ENCODE assay signal across 25 cellular contexts in genomic region chr2:240405654-240406313, GRCh38. TPM values are rescaled to one million over a fixed set of nuclear protein-coding genes. Genes with fewer than 3 reads are reported as not detected.
DNase-seq lines count a peak whose midpoint lies in the region; ATAC-seq and TF ChIP-seq lines count a peak whose summit lies in the region.
"Had no signal": no experiment of that assay in that cellular context is flagged by ENCODE, and none has a peak within 500 bp of the region (broad histone marks: within the 10 kb centered on the region; RNA-seq: fewer than 3 reads in every experiment).

No MANE protein-coding gene starts in this region.

- CTCF ChIA-PET in IMR-90 (lab: Yijun Ruan, JAX): no interaction called here

- H3K27ac ChIP-seq in IMR-90 (ENCODE audit: insufficient read depth, low read length) (no peak overlapping the region), left lung (no peak overlapping the region)
- H3K27ac ChIP-seq: KMS-11, SK-N-MC, skin epidermis, thyroid gland had no signal

- H3K9me3 ChIP-seq in IMR-90 (ENCODE audit: control insufficient read depth, insufficient read depth, low read length) (no peaks in the 10 kb centered on the region), left lung (no peaks in the 10 kb centered on the region)
- H3K9me3 ChIP-seq: Caco-2, thyroid gland had no signal

- H4K20me1 ChIP-seq in IMR-90 (ENCODE audit: insufficient read depth, low read length): no peaks in the 10 kb centered on the region

- no peak overlapping the region for H4K5ac ChIP-seq in IMR-90 (ENCODE audit: low read depth, low read length)

- dilution Hi-C loops in IMR-90 (cut with HindIII; ENCODE audit: low sequenced_read_pairs, unreplicated experiment): no loop called here

- H3K4me1 Mint-ChIP-seq in activated T-cell treated with anti-CD3 and anti-CD28 coated beads, Interleukin-2, amount 50 U/mL, for 4 hours (ENCODE audit: low read depth): peaks cover 19% of the 10 kb centered on the region
- H3K4me1 Mint-ChIP-seq in stimulated activated effector memory CD8-positive, alpha-beta T cell treated with anti-CD3 and anti-CD28 coated beads, Interleukin-12 subunit alpha, Interleukin-12 subunit beta, amount 100 ng/mL, for 72 hours: peaks cover 11% of the 10 kb centered on the region

- peak overlapping the region; percentile 23 for H2AFZ ChIP-seq in IMR-90 (replicated peaks; ENCODE audit: low read length, poor library complexity)

- H3K36me3 ChIP-seq in IMR-90 (ENCODE audit: control insufficient read depth, insufficient read depth, low read length): no peaks in the 10 kb centered on the region
- no peaks in the 10 kb centered on the region for H3K36me3 ChIP-seq in left lung
- H3K36me3 ChIP-seq: thyroid gland had no signal

- no peak overlapping the region for H3K9ac ChIP-seq in IMR-90 (ENCODE audit: low read depth, low read length)
- H3K9ac ChIP-seq: KMS-11 had no signal

- no peak for ATAC-seq in activated T-cell treated with anti-CD3 and anti-CD28 coated beads, Interleukin-2, amount 50 U/mL, for 4 hours
- ATAC-seq in IMR-90 (ENCODE audit: low read depth) (no peak), left lung (no peak), GM19397 (IDR thresholded peaks at IDR 0.05; ENCODE audit: unreplicated experiment) (no peak)
- ATAC-seq in stimulated activated effector memory CD8-positive, alpha-beta T cell treated with anti-CD3 and anti-CD28 coated beads, Interleukin-12 subunit alpha, Interleukin-12 subunit beta, amount 100 ng/mL, for 72 hours: peak; percentile 24
- ATAC-seq: stimulated activated naive CD8-positive, alpha-beta T cell treated with anti-CD3 and anti-CD28 coated beads, Interleukin-15, amount 100 ng/mL, for 72 hours had no signal

- H2AK5ac ChIP-seq in IMR-90 (ENCODE audit: low read depth, low read length): no peak overlapping the region

- DNase-seq in activated T-cell treated with anti-CD3 and anti-CD28 coated beads, Interleukin-2, amount 50 U/mL, for 1 hour: peak; percentile 12
- no peak for DNase-seq in activated T-cell treated with anti-CD3 and anti-CD28 coated beads, Interleukin-2, amount 50 U/mL, for 4 hours
- DNase-seq in IMR-90 (no peak), left lung (peak; percentile 21 to 58), Ammon's horn (ENCODE audit: low spot score) (no peak), AG08396 (ENCODE audit: low spot score) (no peak)
- no peak for DNase-seq in stimulated activated effector memory CD8-positive, alpha-beta T cell treated with anti-CD3 and anti-CD28 coated beads, Interleukin-12 subunit alpha, Interleukin-12 subunit beta, amount 100 ng/mL, for 72 hours (ENCODE audit: low spot score in 2 of 2)
- DNase-seq: activated naive CD4-positive, alpha-beta T cell treated with anti-CD3 and anti-CD28 coated beads, Interleukin-2, amount 10 ng/mL, durations not matched to agents 7 days and 5 days; C1 segment of cervical spinal cord; Caco-2; DMS79 treated with DMSO at 0.1 percent for 48 hours; effector CD8-positive, alpha-beta T cell; glutamatergic neuron; kidney glomerular epithelial cell; NCI-H1436; NCI-H774; stimulated activated naive CD8-positive, alpha-beta T cell treated with anti-CD3 and anti-CD28 coated beads, Interleukin-15, amount 100 ng/mL, for 72 hours; thyroid gland had no signal

- no TSS peak for BruUV-seq in IMR-90 (replicated peaks; lab: Mats Ljungman, UMichigan)

- H3K36me3 Mint-ChIP-seq in activated T-cell treated with anti-CD3 and anti-CD28 coated beads, Interleukin-2, amount 50 U/mL, for 4 hours (ENCODE audit: insufficient read depth): no peaks in the 10 kb centered on the region
- no peaks in the 10 kb centered on the region for H3K36me3 Mint-ChIP-seq in stimulated activated effector memory CD8-positive, alpha-beta T cell treated with anti-CD3 and anti-CD28 coated beads, Interleukin-12 subunit alpha, Interleukin-12 subunit beta, amount 100 ng/mL, for 72 hours
- H3K36me3 Mint-ChIP-seq: activated naive CD4-positive, alpha-beta T cell treated with anti-CD3 and anti-CD28 coated beads, Interleukin-2, amount 10 ng/mL, durations not matched to agents 7 days and 5 days; brain; memory B cell had no signal

- TF ChIP-seq CTCF in IMR-90 (conservative IDR thresholded peaks at IDR 0.05; ENCODE audit: low read depth, low read length): no peak
- no peak for TF ChIP-seq CTCF in left lung (IDR thresholded peaks at IDR 0.05)

- H2BK5ac ChIP-seq in IMR-90 (ENCODE audit: low read depth, low read length, poor library complexity, severe bottlenecking): no peak overlapping the region

- no peak for TF ChIP-seq POLR2A in IMR-90 (IDR thresholded peaks at IDR 0.05; ENCODE audit: low read depth, low read length)

- H3K27me3 Mint-ChIP-seq in activated T-cell treated with anti-CD3 and anti-CD28 coated beads, Interleukin-2, amount 50 U/mL, for 4 hours (ENCODE audit: low read depth): peaks cover 4% of the 10 kb centered on the region

- H4K91ac ChIP-seq in IMR-90 (ENCODE audit: insufficient read depth, low read depth, low read length): no peak overlapping the region

- no peak overlapping the region for H2AK9ac ChIP-seq in IMR-90 (replicated peaks; ENCODE audit: low read depth, low read length, poor library complexity)

- TF ChIP-seq RAD21 in IMR-90 (IDR thresholded peaks at IDR 0.05; ENCODE audit: low read length): no peak

- H3K23ac ChIP-seq in IMR-90 (ENCODE audit: low read depth, low read length): no peak overlapping the region

- H3K4ac ChIP-seq in IMR-90 (ENCODE audit: low read depth, low read length): no peak overlapping the region

- H4K8ac ChIP-seq in IMR-90 (ENCODE audit: low read depth in 2 of 2, low read length in 2 of 2): no peak overlapping the region

- POLR2A ChIA-PET in IMR-90 (lab: Charles Lee; ENCODE audit: unreplicated experiment): no interaction called here

- H3K14ac ChIP-seq in IMR-90 (replicated peaks; ENCODE audit: low read depth, low read length): no peak overlapping the region

- no peaks in the 10 kb centered on the region for H3K79me1 ChIP-seq in IMR-90 (ENCODE audit: low read depth in 1 of 2, low read length in 2 of 2)

- no peaks in the 10 kb centered on the region for H3K9me1 ChIP-seq in IMR-90 (ENCODE audit: insufficient read depth, low read length)

- intact Hi-C loops in IMR-90 (cut with micrococcal nuclease): no loop called here
- intact Hi-C loops in left lung (cut with DNase I): no loop called here

- H2BK120ac ChIP-seq in IMR-90 (ENCODE audit: low read depth, low read length): no peak overlapping the region

- 91% methylated on average over 4 of the region's 9 CpGs; no CpG with 5 or more reads in 1 of the 2 experiments for WGBS in IMR-90 (ENCODE audit: extremely low coverage in 2 of 2, insufficient read length in 1 of 2), 2 experiments

- no peak overlapping the region for H3K4me2 ChIP-seq in IMR-90 (ENCODE audit: low read depth, low read length)
- H3K4me2 ChIP-seq: KMS-11 had no signal

- H3K4me3 ChIP-seq in IMR-90 (ENCODE audit: insufficient read depth, low read depth, low read length) (no peak overlapping the region), left lung (no peak overlapping the region)
- H3K4me3 ChIP-seq: SK-N-MC, skin epidermis, thyroid gland had no signal

- H2BK15ac ChIP-seq in IMR-90 (ENCODE audit: low read depth, low read length): no peak overlapping the region

- H3K56ac ChIP-seq in IMR-90 (ENCODE audit: extremely low read depth, insufficient read depth, low read length): no peak overlapping the region

- peaks cover 2% of the 10 kb centered on the region; the same call in 1 of the 2 replicates for H3K27me3 ChIP-seq in IMR-90 (ENCODE audit: control insufficient read depth, insufficient read depth, low read length)
- peaks cover 0 to 6% of the 10 kb centered on the region in 2 donors for H3K27me3 ChIP-seq in left lung
- H3K27me3 ChIP-seq: thyroid gland had no signal

- H2BK20ac ChIP-seq in IMR-90 (ENCODE audit: low read depth, low read length): no peak overlapping the region

- no peak overlapping the region for H3K27ac Mint-ChIP-seq in stimulated activated effector memory CD8-positive, alpha-beta T cell treated with anti-CD3 and anti-CD28 coated beads, Interleukin-12 subunit alpha, Interleukin-12 subunit beta, amount 100 ng/mL, for 72 hours
- H3K27ac Mint-ChIP-seq: activated naive CD4-positive, alpha-beta T cell treated with anti-CD3 and anti-CD28 coated beads, Interleukin-2, amount 10 ng/mL, durations not matched to agents 7 days and 5 days; activated T-helper 1 cell treated with anti-CD3 and anti-CD28 coated beads, Interleukin-12 subunit alpha, Interleukin-12 subunit beta, Interleukin-2, Interleukin-4 antibody, amounts not matched to agents 30 ng/mL and 10 ng/mL and 1 ng/mL, durations not matched to agents 14 hours and 24 hours and 36 hours; brain; memory B cell; stimulated activated naive CD8-positive, alpha-beta T cell treated with anti-CD3 and anti-CD28 coated beads, Interleukin-15, amount 100 ng/mL, for 72 hours had no signal

- H3K18ac ChIP-seq in IMR-90 (ENCODE audit: low read depth, low read length): no peak overlapping the region

- no peaks in the 10 kb centered on the region for H3K9me3 Mint-ChIP-seq in activated T-cell treated with anti-CD3 and anti-CD28 coated beads, Interleukin-2, amount 50 U/mL, for 4 hours
- no peaks in the 10 kb centered on the region for H3K9me3 Mint-ChIP-seq in stimulated activated effector memory CD8-positive, alpha-beta T cell treated with anti-CD3 and anti-CD28 coated beads, Interleukin-12 subunit alpha, Interleukin-12 subunit beta, amount 100 ng/mL, for 72 hours
- H3K9me3 Mint-ChIP-seq: activated naive CD4-positive, alpha-beta T cell treated with anti-CD3 and anti-CD28 coated beads, Interleukin-2, amount 10 ng/mL, durations not matched to agents 7 days and 5 days; activated T-helper 1 cell treated with anti-CD3 and anti-CD28 coated beads, Interleukin-12 subunit alpha, Interleukin-12 subunit beta, Interleukin-2, Interleukin-4 antibody, amounts not matched to agents 30 ng/mL and 10 ng/mL and 1 ng/mL, durations not matched to agents 14 hours and 24 hours and 36 hours; brain; memory B cell; stimulated activated naive CD8-positive, alpha-beta T cell treated with anti-CD3 and anti-CD28 coated beads, Interleukin-15, amount 100 ng/mL, for 72 hours had no signal

- H3K4me1 ChIP-seq in IMR-90 (ENCODE audit: control insufficient read depth, insufficient read depth, low read length): no peaks in the 10 kb centered on the region
- no peaks in the 10 kb centered on the region for H3K4me1 ChIP-seq in left lung
- H3K4me1 ChIP-seq: Caco-2, thyroid gland had no signal

- in situ Hi-C loops in IMR-90 (cut with MboI; ENCODE audit: low sequenced_read_pairs): no loop called here

- H3K4me3 Mint-ChIP-seq in activated T-cell treated with anti-CD3 and anti-CD28 coated beads, Interleukin-2, amount 50 U/mL, for 4 hours: no peak overlapping the region
- no peak overlapping the region for H3K4me3 Mint-ChIP-seq in stimulated activated effector memory CD8-positive, alpha-beta T cell treated with anti-CD3 and anti-CD28 coated beads, Interleukin-12 subunit alpha, Interleukin-12 subunit beta, amount 100 ng/mL, for 72 hours
- H3K4me3 Mint-ChIP-seq: activated naive CD4-positive, alpha-beta T cell treated with anti-CD3 and anti-CD28 coated beads, Interleukin-2, amount 10 ng/mL, durations not matched to agents 7 days and 5 days; activated T-helper 1 cell treated with anti-CD3 and anti-CD28 coated beads, Interleukin-12 subunit alpha, Interleukin-12 subunit beta, Interleukin-2, Interleukin-4 antibody, amounts not matched to agents 30 ng/mL and 10 ng/mL and 1 ng/mL, durations not matched to agents 14 hours and 24 hours and 36 hours; brain; memory B cell; stimulated activated naive CD8-positive, alpha-beta T cell treated with anti-CD3 and anti-CD28 coated beads, Interleukin-15, amount 100 ng/mL, for 72 hours had no signal

RNA-seq across cellular contexts. Expression of gene GPC1, which starts 29.7 kb away (rescaled TPM):
- total RNA-seq in activated T-cell treated with anti-CD3 and anti-CD28 coated beads, Interleukin-2, amount 50 U/mL, for 4 hours: 1 to 10 TPM; 3.7 to 6.3 (median 5.9) TPM
- 16.0 and 18.6 TPM in 2 replicates for total RNA-seq in IMR-90 (2012; rRNA removed)
- polyA plus RNA-seq in IMR-90 (2012; rRNA removed): 211 and 222 TPM in 2 replicates
- 148 and 334 TPM in 2 replicates for polyA plus RNA-seq in IMR-90 (2012; cell fraction: cytosol; rRNA removed)
- 193 and 494 TPM in 2 replicates for polyA plus RNA-seq in IMR-90 (2012; cell fraction: nucleus; rRNA removed; ENCODE audit: low replicate concordance)
- total RNA-seq in left lung: 10 to 100 TPM; 60.4 to 63.4 TPM

Comparison
In these comparisons a context has a peak if more than half of its experiments do, and no peak if none do; other contexts are left out.
1. DNase-seq: peak in activated T-cell treated with anti-CD3 and anti-CD28 coated beads, Interleukin-2, amount 50 U/mL, for 1 hour (single experiment) and left lung (2 of 2); none in activated T-cell treated with anti-CD3 and anti-CD28 coated beads, Interleukin-2, amount 50 U/mL, for 4 hours (single experiment), IMR-90 (single experiment), stimulated activated effector memory CD8-positive, alpha-beta T cell treated with anti-CD3 and anti-CD28 coated beads, Interleukin-12 subunit alpha, Interleukin-12 subunit beta, amount 100 ng/mL, for 72 hours (0 of 2), Ammon's horn (single experiment) and AG08396 (single experiment).